In the genomic region with DNA sequence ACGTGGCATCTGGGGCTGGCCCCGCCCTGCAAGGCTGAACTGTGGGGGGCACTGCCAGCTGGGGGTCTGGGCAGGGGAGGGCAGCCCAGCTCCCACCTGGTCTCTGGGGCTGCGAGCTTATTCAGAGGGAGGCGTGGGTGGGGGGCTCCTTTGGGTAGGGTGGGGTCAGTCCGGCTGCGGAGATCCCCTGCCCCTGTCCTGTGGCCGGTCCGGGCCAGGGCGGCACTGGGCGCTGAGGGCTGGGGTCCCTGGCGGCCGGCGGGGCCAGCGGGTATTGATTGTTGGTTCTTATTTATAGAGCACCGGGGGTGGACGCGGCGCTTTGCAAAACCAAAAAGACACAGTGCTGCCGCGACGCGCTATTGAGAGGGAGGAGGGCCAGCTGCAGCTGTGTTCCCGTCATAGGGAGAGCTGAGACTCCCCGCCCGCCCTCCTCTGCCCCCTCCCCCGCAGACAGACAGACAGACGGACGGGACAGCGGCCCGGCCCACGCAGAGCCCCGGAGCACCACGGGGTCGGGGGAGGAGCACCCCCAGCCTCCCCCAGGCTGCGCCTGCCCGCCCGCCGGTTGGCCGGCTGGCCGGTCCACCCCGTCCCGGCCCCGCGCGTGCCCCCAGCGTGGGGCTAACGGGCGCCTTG, we compare ENCODE assay signal across 23 cellular contexts. TPM values are rescaled to one million over a fixed set of nuclear protein-coding genes. Genes with fewer than 3 reads are reported as not detected.
A peak's percentile ranks its signal among the peaks of the same experiment; 100 is the strongest.
DNase-seq lines count a peak whose midpoint lies in the region; ATAC-seq and TF ChIP-seq lines count a peak whose summit lies in the region.
"Had no signal": no experiment of that assay in that cellular context is flagged by ENCODE, and none has a peak within 500 bp of the region (broad histone marks: within the 10 kb centered on the region; RNA-seq: fewer than 3 reads in every experiment).

No MANE protein-coding gene starts in this region.

- peaks cover 0 to 1% (median 0%) of the 10 kb centered on the region in 5 donors for H3K9me3 Mint-ChIP-seq in CD8-positive, alpha-beta memory T cell
- H3K9me3 Mint-ChIP-seq: activated T-cell treated with anti-CD3 and anti-CD28 coated beads, Interleukin-2, amount 50 U/mL, for 4 hours; mesothelial cell of epicardium; neural crest cell had no signal

- peaks cover 2% of the 10 kb centered on the region for H3K79me1 ChIP-seq in neuronal stem cell (ENCODE audit: low read depth, low read length)

- H3K79me2 ChIP-seq in HCT116 (ENCODE audit: insufficient read depth, low read length): no peaks in the 10 kb centered on the region

- RAD21 ChIA-PET in HCT116 (lab: Charles Lee; ENCODE audit: low non-redundant PET in 1 of 2, low total read pairs in 2 of 2, uncharacterized antibody in 2 of 2, unreplicated experiment in 2 of 2): no interaction called here

- H3K27ac ChIP-seq in HCT116 (ENCODE audit: low read depth, low read length) (no peak overlapping the region), neuronal stem cell (replicated peaks; ENCODE audit: low read length) (no peak overlapping the region)
- no peak overlapping the region for H3K27ac ChIP-seq in CD8-positive, alpha-beta memory T cell (ENCODE audit: low read depth, low read length)
- H3K27ac ChIP-seq: SK-N-MC, uterus had no signal

- H3K4me3 ChIP-seq in HCT116 (replicated peaks in 1 of 2; ENCODE audit: low read depth in 1 of 2, low read length in 2 of 2) (no peak overlapping the region), neuronal stem cell (ENCODE audit: low read length in 2 of 2) (no peak overlapping the region)
- no peak overlapping the region for H3K4me3 ChIP-seq in CD8-positive, alpha-beta memory T cell (ENCODE audit: low read length)
- H3K4me3 ChIP-seq: SK-N-MC, uterus had no signal

- H2BK120ac ChIP-seq in neuronal stem cell (ENCODE audit: low read depth, low read length): no peak overlapping the region

- H3K9me3 ChIP-seq in HCT116 (ENCODE audit: control insufficient read depth in 1 of 2, insufficient read depth in 1 of 2, low read depth in 1 of 2, low read length in 2 of 2) (no peaks in the 10 kb centered on the region), neuronal stem cell (replicated peaks in 1 of 2; ENCODE audit: control insufficient read depth in 2 of 2, insufficient read depth in 1 of 2, low read depth in 1 of 2, low read length in 2 of 2) (peaks cover 0 to 3% of the 10 kb centered on the region in 2 donors)
- H3K9me3 ChIP-seq in CD8-positive, alpha-beta memory T cell (ENCODE audit: low read length): no peaks in the 10 kb centered on the region
- H3K9me3 ChIP-seq: uterus had no signal

- H4K8ac ChIP-seq in neuronal stem cell (ENCODE audit: low read depth, low read length): no peak overlapping the region

- H2BK15ac ChIP-seq in neuronal stem cell (ENCODE audit: low read length): peak overlapping the region; percentile 85

- no TSS peak for BruUV-seq in HCT116 (replicated peaks; lab: Mats Ljungman, UMichigan)

- peak overlapping the region; percentile 83 for H3K18ac ChIP-seq in neuronal stem cell (ENCODE audit: low read length)

- no peak overlapping the region for H3K23ac ChIP-seq in neuronal stem cell (ENCODE audit: low read depth, low read length, poor library complexity)

- H3K4ac ChIP-seq in neuronal stem cell (ENCODE audit: low read length): no peak overlapping the region

- no peak for ATAC-seq in HCT116

- H3K4me1 ChIP-seq in HCT116 (ENCODE audit: control insufficient read depth in 1 of 2, insufficient read depth in 2 of 2, low read length in 2 of 2): peaks cover 18 to 57% of the 10 kb centered on the region in 2 experiments
- peaks cover 9 to 22% of the 10 kb centered on the region in 2 donors for H3K4me1 ChIP-seq in neuronal stem cell (ENCODE audit: control insufficient read depth in 2 of 2, insufficient read depth in 1 of 2, low read depth in 1 of 2, low read length in 2 of 2)
- H3K4me1 ChIP-seq in CD8-positive, alpha-beta memory T cell (ENCODE audit: insufficient read depth, low read length): no peaks in the 10 kb centered on the region

- H3K36me3 ChIP-seq in HCT116 (ENCODE audit: control insufficient read depth in 1 of 2, insufficient read depth in 2 of 2, low read length in 2 of 2): no peaks in the 10 kb centered on the region
- H3K36me3 ChIP-seq in neuronal stem cell (replicated peaks in 1 of 2; ENCODE audit: control insufficient read depth in 2 of 2, insufficient read depth in 2 of 2, low read length in 2 of 2): no peaks in the 10 kb centered on the region
- H3K36me3 ChIP-seq in CD8-positive, alpha-beta memory T cell (ENCODE audit: insufficient read depth, low read length): no peaks in the 10 kb centered on the region
- H3K36me3 ChIP-seq: uterus had no signal

- peaks cover 0 to 10% (median 0%) of the 10 kb centered on the region in 3 donors for H3K4me1 Mint-ChIP-seq in CD8-positive, alpha-beta memory T cell
- H3K4me1 Mint-ChIP-seq: neural crest cell had no signal

- peaks cover 17 to 28% of the 10 kb centered on the region in 2 donors for H3K27me3 Mint-ChIP-seq in CD8-positive, alpha-beta memory T cell

- peak overlapping the region; percentile 89 for H3K14ac ChIP-seq in neuronal stem cell (ENCODE audit: low read length)

- H3K27me3 ChIP-seq in HCT116 (ENCODE audit: insufficient read depth, low read length) (no peaks in the 10 kb centered on the region), neuronal stem cell (ENCODE audit: control insufficient read depth in 3 of 3, insufficient read depth in 3 of 3, low read depth in 1 of 3, low read length in 3 of 3) (peaks cover 32 to 98% (median 93%) of the 10 kb centered on the region in 3 experiments)
- H3K27me3 ChIP-seq in CD8-positive, alpha-beta memory T cell (ENCODE audit: insufficient read depth, low read length, poor library complexity, severe bottlenecking): peaks cover 32% of the 10 kb centered on the region

- POLR2A ChIA-PET in HCT116 (lab: Charles Lee): interaction anchor here (3.4 kb wide), 1 partner anchor 16 kb away, joined by 12 read pairs; no protein-coding TSS in a partner anchor
- POLR2A ChIA-PET in CD8-positive, alpha-beta memory T cell (lab: Charles Lee): no interaction called here

- peak overlapping the region; percentile 73 for H2BK12ac ChIP-seq in neuronal stem cell (ENCODE audit: low read length)

- no peak overlapping the region for H3K4me3 Mint-ChIP-seq in CD8-positive, alpha-beta memory T cell
- H3K4me3 Mint-ChIP-seq: activated T-cell treated with anti-CD3 and anti-CD28 coated beads, Interleukin-2, amount 50 U/mL, for 4 hours; mesothelial cell of epicardium; neural crest cell had no signal

- no peak overlapping the region for H4K91ac ChIP-seq in neuronal stem cell (ENCODE audit: low read depth, low read length, poor library complexity)

- no CpG with 5 or more reads among the region's 48 CpGs for WGBS in neuronal stem cell (ENCODE audit: extremely low coverage in 2 of 2, insufficient read length in 2 of 2, insufficient replicate concordance in 1 of 2), 2 donors

- H3K27ac Mint-ChIP-seq in CD8-positive, alpha-beta memory T cell: no peak overlapping the region
- H3K27ac Mint-ChIP-seq: activated naive CD8-positive, alpha-beta T cell; mesothelial cell of epicardium had no signal

- H4K20me1 ChIP-seq in HCT116 (ENCODE audit: insufficient read depth): no peaks in the 10 kb centered on the region

- intact Hi-C loops in HCT116 (cut with micrococcal nuclease): no loop called here

- no peak for TF ChIP-seq POLR2A in HCT116 (IDR thresholded peaks at IDR 0.05; ENCODE audit: borderline replicate concordance, extremely low read depth, insufficient read depth, insufficient read length)

- no peak for TF ChIP-seq CTCF in HCT116 (IDR thresholded peaks at IDR 0.05 in 2 of 3, conservative IDR thresholded peaks at IDR 0.05 in 1 of 3; ENCODE audit: borderline replicate concordance in 1 of 3, insufficient read depth in 1 of 3, low read depth in 2 of 3, low read length in 2 of 3)

- CTCF ChIA-PET in HCT116 (lab: Charles Lee): no interaction called here
- CTCF ChIA-PET in CD8-positive, alpha-beta memory T cell (lab: Charles Lee): interaction anchor here (1.1 kb wide), 1 partner anchor 27 kb away, joined by 3 read pairs; no protein-coding TSS in a partner anchor

- peak overlapping the region; percentile 39 for H2BK5ac ChIP-seq in neuronal stem cell (ENCODE audit: low read length)

- TF ChIP-seq RAD21 in HCT116 (IDR thresholded peaks at IDR 0.05; ENCODE audit: low read depth): no peak

- no peaks in the 10 kb centered on the region for H3K9me2 ChIP-seq in HCT116 (ENCODE audit: insufficient read depth)

- no peaks in the 10 kb centered on the region for H3K36me3 Mint-ChIP-seq in CD8-positive, alpha-beta memory T cell
- H3K36me3 Mint-ChIP-seq: activated naive CD8-positive, alpha-beta T cell; mesothelial cell of epicardium had no signal

- peak overlapping the region; percentile 97 for H2AK5ac ChIP-seq in neuronal stem cell (ENCODE audit: low read depth, low read length)

- peak; percentile 40 for DNase-seq in NCI-H2171 treated with DMSO at 0.1 percent for 48 hours (lab: John Stamatoyannopoulos, UW)
- no peak for DNase-seq in NCI-H2171 (lab: John Stamatoyannopoulos, UW)
- DNase-seq in HCT116 (ENCODE audit: low read depth, low spot score): no peak
- DNase-seq in RPMI8226: peak; percentile 86
- no peak for DNase-seq in neuronal stem cell (ENCODE audit: low spot score)
- no peak for DNase-seq in CD8-positive, alpha-beta memory T cell
- DNase-seq in DMS153 treated with DMSO at 0.1 percent for 48 hours (lab: John Stamatoyannopoulos, UW; ENCODE audit: unreplicated experiment): no peak
- no peak for DNase-seq in amniotic stem cell (lab: John Stamatoyannopoulos, UW)
- DNase-seq: activated CD4-positive, alpha-beta T cell treated with anti-CD3 and anti-CD28 coated beads, Interleukin-2, amount 50 U/mL, for 48 hours; activated T-cell treated with anti-CD3 and anti-CD28 coated beads, Interleukin-2, amount 50 U/mL, for 4 hours; COR-L47; effector CD8-positive, alpha-beta T cell; HCEC 1CT; NCI-H1048; NCI-H446 treated with DMSO at 0.1 percent for 48 hours; uterus had no signal

- H2AFZ ChIP-seq in HCT116 (ENCODE audit: low read depth, low read length, poor library complexity, severe bottlenecking): no peak overlapping the region
- H2AFZ ChIP-seq in neuronal stem cell (ENCODE audit: low read length): peak overlapping the region; percentile 68

- H3K9ac ChIP-seq in HCT116 (ENCODE audit: low read length) (no peak overlapping the region), neuronal stem cell (ENCODE audit: low read depth, low read length, poor library complexity) (peak overlapping the region; percentile 60)

- peak overlapping the region; percentile 84 for H3K4me2 ChIP-seq in HCT116 (ENCODE audit: low read length)
- H3K4me2 ChIP-seq in neuronal stem cell (ENCODE audit: insufficient read depth, low read length, poor library complexity, severe bottlenecking): peak overlapping the region; percentile 66

RNA-seq across cellular contexts. Expression of gene LRRC26, which starts 2.6 kb away (rescaled TPM):
- 2.4 TPM for total RNA-seq in HCT116 (2021; ENCODE audit: unreplicated experiment)
- 2.1 and 2.9 TPM in 2 replicates for polyA plus RNA-seq in HCT116 (2012)
- 1.2 TPM for polyA plus RNA-seq in neuronal stem cell (2013, experiment 1 of 2)
- polyA plus RNA-seq in neuronal stem cell (2013, experiment 2 of 2): 1.3 TPM
- total RNA-seq in CD8-positive, alpha-beta memory T cell: not detected
- not detected for polyA plus RNA-seq in CD8-positive, alpha-beta memory T cell
- total RNA-seq: kidney epithelial cell, mesothelial cell of epicardium, right cardiac atrium had no signal
- polyA plus RNA-seq: right cardiac atrium had no signal

RNA-seq across cellular contexts. Expression of gene TMEM210, which starts 4.6 kb away (rescaled TPM):
- not detected for total RNA-seq in HCT116 (2021; ENCODE audit: unreplicated experiment)
- polyA plus RNA-seq in HCT116 (2012): not detected in 2 replicates
- not detected for polyA plus RNA-seq in neuronal stem cell (2013, experiment 1 of 2)
- polyA plus RNA-seq in neuronal stem cell (2013, experiment 2 of 2): not detected
- total RNA-seq in CD8-positive, alpha-beta memory T cell: not detected
- polyA plus RNA-seq in CD8-positive, alpha-beta memory T cell: not detected
- total RNA-seq: activated T-cell treated with anti-CD3 and anti-CD28 coated beads, Interleukin-2, amount 50 U/mL, for 4 hours; bronchial epithelial cell; kidney epithelial cell; mesothelial cell of epicardium; neural crest cell; right cardiac atrium; uterus had no signal
- polyA plus RNA-seq: right cardiac atrium had no signal

RNA-seq across cellular contexts. Expression of gene ANAPC2, which starts 21.1 kb away (rescaled TPM):
- 75.5 TPM for total RNA-seq in HCT116 (2021; ENCODE audit: unreplicated experiment)
- 54.9 and 61.4 TPM in 2 replicates for polyA plus RNA-seq in HCT116 (2012)
- 16.9 TPM for polyA plus RNA-seq in neuronal stem cell (2013, experiment 1 of 2)
- 16.3 TPM for polyA plus RNA-seq in neuronal stem cell (2013, experiment 2 of 2)
- 10 to 100 TPM; 50.2 to 57.0 TPM for total RNA-seq in CD8-positive, alpha-beta memory T cell
- polyA plus RNA-seq in CD8-positive, alpha-beta memory T cell: 5.4 TPM

RNA-seq across cellular contexts. Expression of gene SSNA1, which starts 21.2 kb away (rescaled TPM):
- total RNA-seq in HCT116 (2021; ENCODE audit: unreplicated experiment): 84.7 TPM
- 101 and 102 TPM in 2 replicates for polyA plus RNA-seq in HCT116 (2012)
- 55.4 TPM for polyA plus RNA-seq in neuronal stem cell (2013, experiment 1 of 2)
- 54.1 TPM for polyA plus RNA-seq in neuronal stem cell (2013, experiment 2 of 2)
- 100 to 1,000 TPM; 114 to 118 TPM for total RNA-seq in CD8-positive, alpha-beta memory T cell
- 138 TPM for polyA plus RNA-seq in CD8-positive, alpha-beta memory T cell

RNA-seq across cellular contexts. Expression of gene GRIN1, which starts 28.3 kb away (rescaled TPM):
- 23.1 TPM for total RNA-seq in HCT116 (2021; ENCODE audit: unreplicated experiment)
- polyA plus RNA-seq in HCT116 (2012): 8.6 and 12.5 TPM in 2 replicates
- 0.20 TPM for polyA plus RNA-seq in neuronal stem cell (2013, experiment 1 of 2)
- polyA plus RNA-seq in neuronal stem cell (2013, experiment 2 of 2): 0.07 TPM
- total RNA-seq in CD8-positive, alpha-beta memory T cell: not detected
- not detected for polyA plus RNA-seq in CD8-positive, alpha-beta memory T cell
- total RNA-seq: uterus had no signal

Comparison
In these comparisons a context has a peak if more than half of its experiments do, and no peak if none do; other contexts are left out.
1. DNase-seq: peak in NCI-H2171 treated with DMSO at 0.1 percent for 48 hours (single experiment) and RPMI8226 (single experiment); none in NCI-H2171 (single experiment), HCT116 (single experiment), neuronal stem cell (single experiment), CD8-positive, alpha-beta memory T cell (0 of 5), DMS153 treated with DMSO at 0.1 percent for 48 hours (single experiment) and amniotic stem cell (single experiment).